8 cellular contexts compared by ENCODE assay signal in the genomic region with DNA sequence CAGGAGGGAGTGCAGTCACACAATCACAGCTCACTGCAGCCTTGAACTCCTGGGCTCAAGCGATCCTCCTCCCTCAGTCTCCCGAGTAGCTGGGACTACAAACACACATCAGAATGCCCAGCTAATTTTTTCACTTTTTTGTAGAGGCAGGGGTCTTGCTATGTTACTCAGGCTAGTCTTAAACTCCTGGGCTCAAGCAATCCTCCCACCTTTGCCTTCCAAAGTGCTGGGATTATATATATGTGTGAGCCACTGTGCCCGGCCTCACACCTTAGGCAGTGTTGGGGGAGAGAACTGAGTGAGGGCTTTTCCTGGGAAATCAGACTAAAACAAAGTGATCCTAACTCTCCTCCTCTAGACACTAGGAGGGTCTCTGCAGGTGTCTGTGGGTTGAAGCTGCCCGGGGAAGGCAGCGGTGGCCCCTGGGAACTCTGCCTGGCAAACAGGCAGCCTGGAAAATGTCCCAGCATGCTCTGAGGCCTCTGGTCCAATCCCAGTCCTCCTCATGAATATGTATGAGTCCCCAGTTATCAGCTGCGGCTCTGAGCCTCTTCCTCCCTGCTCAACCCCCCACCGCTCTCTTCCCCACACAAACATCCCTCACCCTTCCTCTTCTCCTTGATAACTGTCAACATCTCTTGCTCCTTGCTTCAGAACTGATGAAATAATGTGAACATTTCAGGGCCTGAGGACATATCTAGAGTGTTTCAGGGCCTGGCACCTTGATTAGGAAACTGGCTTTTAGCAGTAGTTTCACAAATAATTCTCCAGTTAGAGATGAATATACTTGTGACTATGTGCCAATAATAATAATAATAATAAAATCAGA. TPM values are rescaled to one million over a fixed set of nuclear protein-coding genes. Genes with fewer than 3 reads are reported as not detected.
DNase-seq lines count a peak whose midpoint lies in the region; ATAC-seq, FAIRE-seq and TF ChIP-seq lines count a peak whose summit lies in the region.

No MANE protein-coding gene starts in this region.

- CTCF ChIA-PET in mammary epithelial cell (lab: Charles Lee; ENCODE audit: low non-redundant PET), result interaction anchor here (0.5 kb wide), 1 partner anchor 9 kb away, joined by 5 read pairs; no protein-coding TSS in a partner anchor

- DNase-seq in CD4-positive, CD25-positive, alpha-beta regulatory T cell, result peak in 1 of 3 donors; percentile 47
- DNase-seq in mammary epithelial cell (no peak), keratinocyte (ENCODE audit: low read depth, low spot score) (no peak), spleen (peak; percentile 72)
- no peak for DNase-seq in effector CD4-positive, alpha-beta T cell

- H3K27ac Mint-ChIP-seq in CD4-positive, CD25-positive, alpha-beta regulatory T cell, result peak overlapping the region in 1 of 3 donors; percentile 74

- H3K27me3 ChIP-seq in CD4-positive, CD25-positive, alpha-beta regulatory T cell (ENCODE audit: control insufficient read depth, insufficient read depth, low read length), result no peaks in the 10 kb centered on the region
- H3K27me3 ChIP-seq in OCI-LY1 (ENCODE audit: insufficient read depth, low read length) (no peaks in the 10 kb centered on the region), mammary epithelial cell (ENCODE audit: insufficient read depth, low read length) (no peaks in the 10 kb centered on the region), keratinocyte (ENCODE audit: control insufficient read depth, extremely low read depth, insufficient read depth, low read length) (no peaks in the 10 kb centered on the region), spleen (replicated peaks in 1 of 7) (no peaks in the 10 kb centered on the region)

- H3K4me1 ChIP-seq in CD4-positive, CD25-positive, alpha-beta regulatory T cell (ENCODE audit: control insufficient read depth, insufficient read depth, low read length, poor library complexity, severe bottlenecking), result peaks cover 8% of the 10 kb centered on the region
- H3K4me1 ChIP-seq in OCI-LY1 (ENCODE audit: insufficient read depth, low read length, severe bottlenecking) (peaks cover 14% of the 10 kb centered on the region), mammary epithelial cell (ENCODE audit: insufficient read depth, low read length) (peaks cover 30% of the 10 kb centered on the region), keratinocyte (ENCODE audit: control insufficient read depth, extremely low read depth, insufficient read depth, low read length) (peaks cover 28% of the 10 kb centered on the region), spleen (peaks cover 0 to 29% (median 16%) of the 10 kb centered on the region in 6 donors)

- 67% methylated on average over 6 of the region's 7 CpGs for WGBS in mammary epithelial cell (ENCODE audit: low coverage, missing lambda C conversion rate)
- 36 to 52% (median 43%) methylated on average over 5 to 7 of the region's 7 CpGs for WGBS in spleen, 5 donors

- dilution Hi-C loops in mammary epithelial cell (cut with HindIII; ENCODE audit: low sequenced_read_pairs), result no loop called here
- dilution Hi-C loops in keratinocyte (cut with MboI; ENCODE audit: extremely low pct_ligation_motif_present, low sequenced_read_pairs), result no loop called here

- H3K9me1 ChIP-seq in keratinocyte (ENCODE audit: control insufficient read depth, extremely low read depth, insufficient read depth, low read length), result no peaks in the 10 kb centered on the region

- no peak overlapping the region for H3K4me3 ChIP-seq in CD4-positive, CD25-positive, alpha-beta regulatory T cell (ENCODE audit: low read depth, low read length)
- H3K4me3 ChIP-seq in OCI-LY1 (ENCODE audit: low read depth, low read length, poor library complexity, severe bottlenecking) (no peak overlapping the region), mammary epithelial cell (replicated peaks in 1 of 3; ENCODE audit: insufficient read depth in 1 of 3, low read depth in 2 of 3, low read length in 3 of 3) (no peak overlapping the region), keratinocyte (ENCODE audit: control insufficient read depth in 2 of 3, extremely low read depth in 1 of 3, insufficient read depth in 2 of 3, low read depth in 1 of 3, low read length in 3 of 3) (no peak overlapping the region), spleen (peak overlapping the region in 1 of 8 donors; percentile 40)

- H3K9me3 Mint-ChIP-seq in CD4-positive, CD25-positive, alpha-beta regulatory T cell, result no peaks in the 10 kb centered on the region

- H3K9ac ChIP-seq in OCI-LY1 (ENCODE audit: low read length) (no peak overlapping the region; the same call in 1 of the 2 replicates), mammary epithelial cell (ENCODE audit: insufficient read depth, low read length) (no peak overlapping the region), keratinocyte (ENCODE audit: control insufficient read depth, extremely low read depth, insufficient read depth, low read length) (peak overlapping the region; percentile 52)

- intact Hi-C loops in mammary epithelial cell (cut with micrococcal nuclease) (loop anchor here (10.0 kb wide), 1 partner anchor 78 kb away; no protein-coding TSS in a partner anchor), spleen (cut with DNase I; ENCODE audit: low total_unique reads) (no loop called here)

- H3K27me3 Mint-ChIP-seq in CD4-positive, CD25-positive, alpha-beta regulatory T cell, result peaks cover 7% of the 10 kb centered on the region

- peaks cover 0 to 12% (median 8%) of the 10 kb centered on the region in 4 donors for H3K4me1 Mint-ChIP-seq in CD4-positive, CD25-positive, alpha-beta regulatory T cell

- no peaks in the 10 kb centered on the region for H4K20me1 ChIP-seq in OCI-LY1 (ENCODE audit: insufficient read depth, low read length)
- no peaks in the 10 kb centered on the region for H4K20me1 ChIP-seq in mammary epithelial cell (ENCODE audit: insufficient read depth, low read length)
- H4K20me1 ChIP-seq in keratinocyte (ENCODE audit: control insufficient read depth, extremely low read depth, insufficient read depth, low read length), result no peaks in the 10 kb centered on the region

- peak; percentile 29 for FAIRE-seq in keratinocyte (lab: Jason Lieb, UNC)

- H3K4me3 Mint-ChIP-seq in CD4-positive, CD25-positive, alpha-beta regulatory T cell, result peak overlapping the region in 3 of 4 donors; percentile 51 to 64 (median 53)

- H3K9me3 ChIP-seq in CD4-positive, CD25-positive, alpha-beta regulatory T cell (ENCODE audit: control insufficient read depth in 2 of 2, low read length in 2 of 2), result no peaks in the 10 kb centered on the region
- H3K9me3 ChIP-seq in OCI-LY1 (ENCODE audit: low read length) (no peaks in the 10 kb centered on the region), mammary epithelial cell (replicated peaks; ENCODE audit: insufficient read depth, low read length) (no peaks in the 10 kb centered on the region), keratinocyte (ENCODE audit: control insufficient read depth, low read depth, low read length) (no peaks in the 10 kb centered on the region), spleen (no peaks in the 10 kb centered on the region)

- no peaks in the 10 kb centered on the region for H3K36me3 ChIP-seq in CD4-positive, CD25-positive, alpha-beta regulatory T cell (ENCODE audit: control insufficient read depth, insufficient read depth, low read length)
- H3K36me3 ChIP-seq in OCI-LY1 (ENCODE audit: insufficient read depth, low read length) (no peaks in the 10 kb centered on the region), mammary epithelial cell (ENCODE audit: insufficient read depth, low read length) (no peaks in the 10 kb centered on the region), keratinocyte (ENCODE audit: control insufficient read depth in 2 of 2, extremely low read depth in 1 of 2, insufficient read depth in 2 of 2, low read length in 2 of 2) (no peaks in the 10 kb centered on the region), spleen (no peaks in the 10 kb centered on the region)

- H3K4me2 ChIP-seq in OCI-LY1 (ENCODE audit: low read length) (peak overlapping the region; percentile 23; the same call in 1 of the 2 replicates), mammary epithelial cell (ENCODE audit: insufficient read depth, low read depth, low read length) (peak overlapping the region; percentile 1), keratinocyte (ENCODE audit: control insufficient read depth, extremely low read depth, insufficient read depth, low read depth, low read length) (peak overlapping the region; percentile 39)

- H3K27ac ChIP-seq in CD4-positive, CD25-positive, alpha-beta regulatory T cell (ENCODE audit: insufficient read depth, low read length, poor library complexity, severe bottlenecking), result no peak overlapping the region
- H3K27ac ChIP-seq in OCI-LY1 (ENCODE audit: low read depth, low read length, poor library complexity, severe bottlenecking), result no peak overlapping the region
- peak overlapping the region; percentile 20 for H3K27ac ChIP-seq in mammary epithelial cell (ENCODE audit: insufficient read depth, low read depth, low read length)
- H3K27ac ChIP-seq in keratinocyte (ENCODE audit: control insufficient read depth, insufficient read depth, low read length), result peak overlapping the region; percentile 65
- peak overlapping the region; percentile 4 to 83 (median 74) for H3K27ac ChIP-seq in spleen

- H3F3A ChIP-seq in OCI-LY1 (ENCODE audit: insufficient read depth, low read length), result no peaks in the 10 kb centered on the region

- TF ChIP-seq CTCF in OCI-LY1 (IDR thresholded peaks at IDR 0.05; ENCODE audit: low read length) (no peak), mammary epithelial cell (conservative IDR thresholded peaks at IDR 0.05 in 1 of 2, IDR thresholded peaks at IDR 0.05 in 1 of 2; ENCODE audit: extremely low read depth in 1 of 2, insufficient read depth in 1 of 2, low read depth in 1 of 2, low read length in 2 of 2) (no peak), keratinocyte (optimal IDR thresholded peaks at IDR 0.05 in 1 of 3, IDR thresholded peaks at IDR 0.05 in 1 of 3, conservative IDR thresholded peaks at IDR 0.05 in 1 of 3; ENCODE audit: extremely low read depth in 1 of 3, insufficient read depth in 2 of 3, low read length in 3 of 3) (no peak), spleen (IDR thresholded peaks at IDR 0.05 in 8 of 11, conservative IDR thresholded peaks at IDR 0.05 in 3 of 11) (no peak)

- no peak overlapping the region; the same call in 1 of the 2 replicates for H2AFZ ChIP-seq in OCI-LY1 (ENCODE audit: low read length)
- H2AFZ ChIP-seq in mammary epithelial cell (ENCODE audit: low read depth, low read length), result peak overlapping the region; percentile 70
- peak overlapping the region; percentile 77 for H2AFZ ChIP-seq in keratinocyte (ENCODE audit: control insufficient read depth, low read length)

- H3K36me3 Mint-ChIP-seq in CD4-positive, CD25-positive, alpha-beta regulatory T cell, result no peaks in the 10 kb centered on the region

- no peak for ATAC-seq in CD4-positive, CD25-positive, alpha-beta regulatory T cell (ENCODE audit: low read depth in 2 of 2)
- peak; percentile 48 for ATAC-seq in HG02623 (IDR thresholded peaks at IDR 0.05; ENCODE audit: unreplicated experiment)
- ATAC-seq in GM21367 (IDR thresholded peaks at IDR 0.05; ENCODE audit: unreplicated experiment), result no peak

- no TSS peak for BruUV-seq in mammary epithelial cell (replicated peaks; lab: Mats Ljungman, UMichigan)

- no peak for TF ChIP-seq POLR2A in spleen (IDR thresholded peaks at IDR 0.05)

- no peaks in the 10 kb centered on the region for H3K79me2 ChIP-seq in OCI-LY1 (ENCODE audit: insufficient read depth, low read length)
- no peaks in the 10 kb centered on the region for H3K79me2 ChIP-seq in mammary epithelial cell (ENCODE audit: insufficient read depth, low read length)
- H3K79me2 ChIP-seq in keratinocyte (ENCODE audit: control insufficient read depth, insufficient read depth, low read length), result no peaks in the 10 kb centered on the region

- no peaks in the 10 kb centered on the region for H3K9me2 ChIP-seq in OCI-LY1 (ENCODE audit: low read depth, low read length)

- in situ Hi-C loops in mammary epithelial cell (cut with MboI; ENCODE audit: low sequenced_read_pairs in 2 of 2), result no loop called here

RNA-seq across cellular contexts. Expression of a gene that starts 7.9 kb away (rescaled TPM):
- 27.9 TPM for total RNA-seq in CD4-positive, CD25-positive, alpha-beta regulatory T cell
- polyA plus RNA-seq in CD4-positive, CD25-positive, alpha-beta regulatory T cell, result 10 to 100 TPM in 3 of 4 donors, 1 to 10 TPM in 1; 8.0 to 19.0 (median 12.6) TPM
- total RNA-seq in mammary epithelial cell (10 to 100 TPM; 23.7 to 37.0 TPM), spleen (10 to 100 TPM; 25.6 to 40.3 (median 29.8) TPM)
- polyA plus RNA-seq in mammary epithelial cell (13.0 TPM), keratinocyte (18.9 to 26.1 TPM (median 20.3 TPM) in 3 replicates), spleen (1 to 10 TPM; 4.3 to 5.9 (median 5.3) TPM)
- polyA minus RNA-seq in mammary epithelial cell (25.7 TPM), keratinocyte (20.6 to 47.8 TPM (median 36.4 TPM) in 3 replicates)
- polyA plus RNA-seq in keratinocyte (2011; ENCODE audit: low read depth), result 16.4 TPM
- polyA plus RNA-seq in keratinocyte (2011; cell fraction: cytosol; rRNA removed), result 7.1 and 18.5 TPM in 2 replicates
- polyA plus RNA-seq in keratinocyte (2011; cell fraction: nucleus; rRNA removed), result 40.1 and 45.0 TPM in 2 replicates
- polyA plus RNA-seq in keratinocyte (2012; ENCODE audit: low replicate concordance), result 12.6 and 13.3 TPM in 2 replicates
- 8.8 TPM for polyA minus RNA-seq in keratinocyte (2011; cell fraction: cytosol; rRNA and poly(A)+ RNA removed)
- polyA minus RNA-seq in keratinocyte (2011; cell fraction: nucleus; rRNA and poly(A)+ RNA removed), result 24.4 and 54.2 TPM in 2 replicates

RNA-seq across cellular contexts. Expression of a gene that starts 8.9 kb away (rescaled TPM):
- 43.4 TPM for total RNA-seq in CD4-positive, CD25-positive, alpha-beta regulatory T cell
- polyA plus RNA-seq in CD4-positive, CD25-positive, alpha-beta regulatory T cell, result 10 to 100 TPM; 73.5 to 95.7 (median 83.0) TPM
- total RNA-seq in mammary epithelial cell (10 to 100 TPM; 20.0 to 32.3 TPM), spleen (10 to 100 TPM; 47.3 to 63.4 (median 54.8) TPM)
- polyA plus RNA-seq in mammary epithelial cell (16.2 TPM), keratinocyte (23.7 to 33.1 TPM (median 25.6 TPM) in 3 replicates), spleen (10 to 100 TPM; 18.6 to 31.2 (median 19.2) TPM)
- polyA minus RNA-seq in mammary epithelial cell (16.5 TPM), keratinocyte (12.3 to 37.4 TPM (median 33.8 TPM) in 3 replicates)
- 22.5 TPM for polyA plus RNA-seq in keratinocyte (2011; ENCODE audit: low read depth)
- polyA plus RNA-seq in keratinocyte (2011; cell fraction: cytosol; rRNA removed), result 19.4 and 26.8 TPM in 2 replicates
- 38.6 and 43.0 TPM in 2 replicates for polyA plus RNA-seq in keratinocyte (2011; cell fraction: nucleus; rRNA removed)
- polyA plus RNA-seq in keratinocyte (2012; ENCODE audit: low replicate concordance), result 20.2 and 24.3 TPM in 2 replicates
- polyA minus RNA-seq in keratinocyte (2011; cell fraction: cytosol; rRNA and poly(A)+ RNA removed), result 13.4 TPM
- 15.7 and 24.7 TPM in 2 replicates for polyA minus RNA-seq in keratinocyte (2011; cell fraction: nucleus; rRNA and poly(A)+ RNA removed)

Comparison
In these comparisons a context has a peak if more than half of its experiments do, and no peak if none do; other contexts are left out.
1. H3K27ac ChIP-seq: peak in mammary epithelial cell (single experiment), keratinocyte (single experiment) and spleen (8 of 8); none in CD4-positive, CD25-positive, alpha-beta regulatory T cell (single experiment) and OCI-LY1 (single experiment).
2. Peak in every context shown above with its lines, with median percentiles within 50 percentile points of each other: H3K4me2 ChIP-seq.